In genomic region chr17:38848557-38848891, GRCh38 we compare ENCODE assay signal across 4 cellular contexts.
TF ChIP-seq lines count a peak whose summit lies in the region.

No MANE protein-coding gene starts in this region.

TF ChIP-seq in SK-N-SH treated with all-trans-retinoic acid at 6 μM for 48 hours, 23 proteins besides CTCF, POLR2A, EP300 and RAD21:
- TF ChIP-seq CSRNP3 (CRISPR knock-in tag; IDR thresholded peaks at IDR 0.05) (0 out of 2 replicates have a peak, but pooled peaks have one; percentile 14), TCF4 (CRISPR knock-in tag; IDR thresholded peaks at IDR 0.05; ENCODE audit: borderline replicate concordance) (no peak)

TF ChIP-seq in SK-N-SH, 30 proteins besides CTCF, POLR2A, EP300 and RAD21 (continues in another document):
- no peak for TF ChIP-seq YY1 (IDR thresholded peaks at IDR 0.05; ENCODE audit: low read depth)
- TF ChIP-seq RXRA (IDR thresholded peaks at IDR 0.05; ENCODE audit: borderline replicate concordance, low read depth): no peak
- no peak for TF ChIP-seq IRF3 (IDR thresholded peaks at IDR 0.05; ENCODE audit: low read depth, low read length)
- no peak for TF ChIP-seq RFX5 (IDR thresholded peaks at IDR 0.05; ENCODE audit: low read length)
- no peak for TF ChIP-seq EZH2phosphoT487 (IDR thresholded peaks at IDR 0.05; ENCODE audit: borderline replicate concordance, low read depth)
- no peak for TF ChIP-seq MEF2A (IDR thresholded peaks at IDR 0.05; ENCODE audit: borderline replicate concordance, low read depth)
- no peak for TF ChIP-seq REST (IDR thresholded peaks at IDR 0.05; ENCODE audit: low read depth, low read length)
- TF ChIP-seq SIN3A (IDR thresholded peaks at IDR 0.05; ENCODE audit: borderline replicate concordance, low read depth, low read length): no peak
- TF ChIP-seq ZBTB33 (IDR thresholded peaks at IDR 0.05; ENCODE audit: borderline replicate concordance, low read depth): no peak

TF ChIP-seq in HEK293, 187 proteins besides CTCF, POLR2A, EP300 and RAD21:
- peak; percentile 64; the same call in 1 of the 2 replicates for TF ChIP-seq ZNF600 (tag by site-specific recombination; IDR thresholded peaks at IDR 0.05)
- no peak for TF ChIP-seq ZNF747 (tag by site-specific recombination; IDR thresholded peaks at IDR 0.05)
- no peak for TF ChIP-seq ZNF548 (tag by site-specific recombination; IDR thresholded peaks at IDR 0.05)
- TF ChIP-seq ZNF664 (tag by site-specific recombination; IDR thresholded peaks at IDR 0.05): no peak
- TF ChIP-seq ZNF169 (tag by site-specific recombination; IDR thresholded peaks at IDR 0.05): no peak

TF ChIP-seq in GM12878, 131 proteins besides CTCF, POLR2A, EP300 and RAD21:
- TF ChIP-seq ZBED1 (IDR thresholded peaks at IDR 0.05; ENCODE audit: borderline replicate concordance) (peak; percentile 0; the same call in 1 of the 2 replicates), CEBPZ (IDR thresholded peaks at IDR 0.05; ENCODE audit: low read depth, low read length) (no peak)
TF ChIP-seq in GM12878: peak in this region for 1.
